ENCODE assay signal across 9 cellular contexts in genomic region chr2:160387558-160388262, GRCh38.
A peak's percentile ranks its signal among the peaks of the same experiment; 100 is the strongest.
DNase-seq lines count a peak whose midpoint lies in the region; ATAC-seq and TF ChIP-seq lines count a peak whose summit lies in the region.
"Had no signal": no experiment of that assay in that cellular context is flagged by ENCODE, and none has a peak within 500 bp of the region (broad histone marks: within the 10 kb centered on the region; RNA-seq: fewer than 3 reads in every experiment).

No MANE protein-coding gene starts in this region.

- POLR2A ChIA-PET in T-cell (lab: Charles Lee): no interaction called here

- TF ChIP-seq CTCF in CD14-positive monocyte (IDR thresholded peaks at IDR 0.05): no peak
- no peak for TF ChIP-seq CTCF in ovary (IDR thresholded peaks at IDR 0.05)

- H3K27me3 ChIP-seq in ovary: no peaks in the 10 kb centered on the region

- peak overlapping the region in 1 of 2 donors; percentile 68 for H3K27ac ChIP-seq in ovary

- H3K4me1 Mint-ChIP-seq in CD14-positive monocyte (peaks cover 80% of the 10 kb centered on the region), T-cell (peaks cover 90 to 92% (median 91%) of the 10 kb centered on the region in 3 donors)

- no peak for TF ChIP-seq EP300 in ovary (IDR thresholded peaks at IDR 0.05)

- peaks cover 10 to 15% of the 10 kb centered on the region in 2 donors for H3K36me3 Mint-ChIP-seq in CD14-positive monocyte
- H3K36me3 Mint-ChIP-seq in T-cell: peaks cover 9% of the 10 kb centered on the region

- H3K9me3 ChIP-seq in ovary: no peaks in the 10 kb centered on the region

- no peaks in the 10 kb centered on the region for H3K36me3 ChIP-seq in ovary

- intact Hi-C loops in CD14-positive monocyte (cut with micrococcal nuclease) (no loop called here), ovary (cut with DNase I) (loop anchor here in 1 of 4 donors (2.0 kb wide), 1 partner anchor 19 kb away; no protein-coding TSS in a partner anchor)

- DNase-seq in CD14-positive monocyte (ENCODE audit: low spot score): no peak
- DNase-seq in T-cell: no peak
- DNase-seq in fibroblast of peridontal ligament (ENCODE audit: extremely low read depth): peak; percentile 100
- peak; percentile 67 to 83 (median 77) for DNase-seq in ovary
- DNase-seq in NCI-H82 treated with DMSO at 0.1 percent for 48 hours (lab: John Stamatoyannopoulos, UW; ENCODE audit: unreplicated experiment): no peak
- no peak for DNase-seq in SHP77 (lab: John Stamatoyannopoulos, UW)
- DNase-seq: NCI-H1694 had no signal

- H3K27ac Mint-ChIP-seq in CD14-positive monocyte (peak overlapping the region; percentile 86 to 96 (median 94)), T-cell (peak overlapping the region; percentile 40 to 81)

- TF ChIP-seq POLR2A in ovary (IDR thresholded peaks at IDR 0.05): no peak

- WGBS in ovary, 3 donors: 18 to 21% (median 19%) methylated on average over 3 of the region's 3 CpGs

- H3K4me3 ChIP-seq in ovary: no peak overlapping the region

- CTCF ChIA-PET in T-cell (lab: Charles Lee): interaction anchor here (0.6 to 1.4 kb wide), 6 partner anchors 12 to 108 kb away, joined by 3 to 6 read pairs (median 4); no protein-coding TSS in a partner anchor

- peak in 2 of 4 experiments; percentile 44 to 56 for ATAC-seq in T-cell (replicated peaks in 1 of 4)
- ATAC-seq in GM21825 (IDR thresholded peaks at IDR 0.05; ENCODE audit: unreplicated experiment): no peak
- no peak for ATAC-seq in HG03135 (IDR thresholded peaks at IDR 0.05; ENCODE audit: unreplicated experiment)

- peaks cover 26% of the 10 kb centered on the region for H3K4me1 ChIP-seq in ovary (ENCODE audit: insufficient read depth)

- H3K4me3 Mint-ChIP-seq in CD14-positive monocyte (peak overlapping the region; percentile 63 to 72), T-cell (peak overlapping the region in 2 of 3 donors; percentile 59 to 75)

- no peaks in the 10 kb centered on the region for H3K27me3 Mint-ChIP-seq in CD14-positive monocyte (ENCODE audit: low read depth in 3 of 3)
- no peaks in the 10 kb centered on the region for H3K27me3 Mint-ChIP-seq in T-cell

- H3K9me3 Mint-ChIP-seq in CD14-positive monocyte: peaks cover 0 to 2% (median 0%) of the 10 kb centered on the region in 7 donors
- no peaks in the 10 kb centered on the region for H3K9me3 Mint-ChIP-seq in T-cell

Comparison
In these comparisons a context has a peak if more than half of its experiments do, and no peak if none do; other contexts are left out.
1. DNase-seq: peak in fibroblast of peridontal ligament (single experiment) and ovary (5 of 5); none in CD14-positive monocyte (single experiment), T-cell (0 of 34), NCI-H82 treated with DMSO at 0.1 percent for 48 hours (single experiment) and SHP77 (0 of 2).